In genomic region chr2:241926541-241927311, GRCh38 we compare ENCODE assay signal across 1 cellular context.
TF ChIP-seq lines count a peak whose summit lies in the region.

No MANE protein-coding gene starts in this region.

TF ChIP-seq in HepG2, 621 proteins besides CTCF, POLR2A, EP300 and RAD21 (continued from another document and continues in another):
- no peak for TF ChIP-seq ZNF550 (CRISPR knock-in tag; IDR thresholded peaks at IDR 0.05; ENCODE audit: borderline replicate concordance)
- no peak for TF ChIP-seq TARDBP (CRISPR knock-in tag; IDR thresholded peaks at IDR 0.05)
- no peak for TF ChIP-seq ZC3H13 (CRISPR knock-in tag; IDR thresholded peaks at IDR 0.05)
- TF ChIP-seq ZNF362 (CRISPR knock-in tag; IDR thresholded peaks at IDR 0.05; ENCODE audit: borderline replicate concordance) = no peak
- no peak for TF ChIP-seq GATAD1 (CRISPR knock-in tag; IDR thresholded peaks at IDR 0.05)
- no peak for TF ChIP-seq ZSCAN31 (CRISPR knock-in tag; IDR thresholded peaks at IDR 0.05; ENCODE audit: low read depth)
- TF ChIP-seq ARNT2 (CRISPR knock-in tag; IDR thresholded peaks at IDR 0.05; ENCODE audit: low read depth) = 0 out of 2 replicates have a peak, but pooled peaks have one; percentile 40
- TF ChIP-seq HNF1B (CRISPR knock-in tag; IDR thresholded peaks at IDR 0.05) = peak; percentile 81
- TF ChIP-seq ZNF652 (CRISPR knock-in tag; IDR thresholded peaks at IDR 0.05; ENCODE audit: borderline replicate concordance, low read depth) = no peak
- 0 out of 2 replicates have a peak, but pooled peaks have one; percentile 24 for TF ChIP-seq ZBED4 (CRISPR knock-in tag; IDR thresholded peaks at IDR 0.05; ENCODE audit: borderline replicate concordance)
- peak; percentile 51; the same call in 1 of the 2 replicates for TF ChIP-seq ZNF598 (CRISPR knock-in tag; IDR thresholded peaks at IDR 0.05; ENCODE audit: borderline replicate concordance)
- TF ChIP-seq HDAC1 (CRISPR knock-in tag; IDR thresholded peaks at IDR 0.05) = 0 out of 2 replicates have a peak, but pooled peaks have one; percentile 21
- no peak for TF ChIP-seq SMYD3 (CRISPR knock-in tag; IDR thresholded peaks at IDR 0.05)
- 0 out of 2 replicates have a peak, but pooled peaks have one; percentile 26 for TF ChIP-seq PHF8 (CRISPR knock-in tag; IDR thresholded peaks at IDR 0.05)
- no peak for TF ChIP-seq ZBTB7B (CRISPR knock-in tag; IDR thresholded peaks at IDR 0.05)
- no peak for TF ChIP-seq HNRNPUL1 (IDR thresholded peaks at IDR 0.05; ENCODE audit: low read depth, low read length)
- TF ChIP-seq ASH2L (IDR thresholded peaks at IDR 0.05; ENCODE audit: insufficient read length, low read depth, low read length) = peak; percentile 12
- TF ChIP-seq CCAR2 (optimal IDR thresholded peaks at IDR 0.05; ENCODE audit: low read depth, low read length) = no peak
- TF ChIP-seq ZNF883 (CRISPR knock-in tag; IDR thresholded peaks at IDR 0.05; ENCODE audit: not compliant biosample characterization) = peak; percentile 18
- no peak for TF ChIP-seq ZFY (CRISPR knock-in tag; IDR thresholded peaks at IDR 0.05)
- no peak for TF ChIP-seq ZNF790 (CRISPR knock-in tag; IDR thresholded peaks at IDR 0.05; ENCODE audit: borderline replicate concordance)
- no peak for TF ChIP-seq PHF20 (CRISPR knock-in tag; IDR thresholded peaks at IDR 0.05)
- TF ChIP-seq TAF15 (IDR thresholded peaks at IDR 0.05; ENCODE audit: low read depth, low read length, poor library complexity, severe bottlenecking) = no peak
- TF ChIP-seq ZNF770 (CRISPR knock-in tag; IDR thresholded peaks at IDR 0.05) = peak; percentile 28; the same call in 1 of the 2 replicates
- TF ChIP-seq CREB1 (IDR thresholded peaks at IDR 0.05) = no peak
- no peak for TF ChIP-seq CREB1 (CRISPR knock-in tag; IDR thresholded peaks at IDR 0.05)
- TF ChIP-seq ZNF205 (CRISPR knock-in tag; IDR thresholded peaks at IDR 0.05) = no peak
- TF ChIP-seq IKZF1 (IDR thresholded peaks at IDR 0.05) = no peak
- TF ChIP-seq ELF4 (CRISPR knock-in tag; IDR thresholded peaks at IDR 0.05; ENCODE audit: borderline replicate concordance) = no peak
- TF ChIP-seq MXD4 (CRISPR knock-in tag; IDR thresholded peaks at IDR 0.05) = peak; percentile 52; the same call in 1 of the 2 replicates
- TF ChIP-seq ZNF367 (CRISPR knock-in tag; IDR thresholded peaks at IDR 0.05; ENCODE audit: borderline replicate concordance) = no peak
- TF ChIP-seq ZNF468 (CRISPR knock-in tag; IDR thresholded peaks at IDR 0.05) = no peak
- TF ChIP-seq ATM (IDR thresholded peaks at IDR 0.05; ENCODE audit: borderline replicate concordance) = no peak
- peak; percentile 35; the same call in 1 of the 2 replicates for TF ChIP-seq HES4 (CRISPR knock-in tag; IDR thresholded peaks at IDR 0.05; ENCODE audit: borderline replicate concordance)
- TF ChIP-seq SMC3 (IDR thresholded peaks at IDR 0.05; ENCODE audit: low read length) = no peak
- peak; percentile 80 for TF ChIP-seq RARA (CRISPR knock-in tag; IDR thresholded peaks at IDR 0.05)
- 0 out of 2 replicates have a peak, but pooled peaks have one; percentile 12 for TF ChIP-seq NR2C2 (CRISPR knock-in tag; IDR thresholded peaks at IDR 0.05; ENCODE audit: borderline replicate concordance)
- 0 out of 2 replicates have a peak, but pooled peaks have one; percentile 22 for TF ChIP-seq AHDC1 (CRISPR knock-in tag; IDR thresholded peaks at IDR 0.05; ENCODE audit: borderline replicate concordance)
- no peak for TF ChIP-seq ZNF749 (CRISPR knock-in tag; IDR thresholded peaks at IDR 0.05; ENCODE audit: borderline replicate concordance)
- no peak for TF ChIP-seq ZSCAN5A (CRISPR knock-in tag; IDR thresholded peaks at IDR 0.05; ENCODE audit: borderline replicate concordance)
- no peak for TF ChIP-seq KLF12 (CRISPR knock-in tag; IDR thresholded peaks at IDR 0.05; ENCODE audit: borderline replicate concordance)
- TF ChIP-seq ZNF280D (CRISPR knock-in tag; IDR thresholded peaks at IDR 0.05) = no peak
- 0 out of 2 replicates have a peak, but pooled peaks have one; percentile 45 for TF ChIP-seq ZNF547 (CRISPR knock-in tag; IDR thresholded peaks at IDR 0.05)
- peak; percentile 82 for TF ChIP-seq ZNF263 (CRISPR knock-in tag; IDR thresholded peaks at IDR 0.05)
- no peak for TF ChIP-seq ZNF530 (CRISPR knock-in tag; IDR thresholded peaks at IDR 0.05; ENCODE audit: low read depth)
- peak; percentile 43; the same call in 1 of the 2 replicates for TF ChIP-seq RXRA (CRISPR knock-in tag; IDR thresholded peaks at IDR 0.05)
- 0 out of 2 replicates have a peak, but pooled peaks have one; percentile 27 for TF ChIP-seq ZNF572 (CRISPR knock-in tag; IDR thresholded peaks at IDR 0.05)
- peak; percentile 65; the same call in 1 of the 2 replicates for TF ChIP-seq ZNF607 (CRISPR knock-in tag; IDR thresholded peaks at IDR 0.05; ENCODE audit: borderline replicate concordance)
- TF ChIP-seq GPN1 (CRISPR knock-in tag; IDR thresholded peaks at IDR 0.05; ENCODE audit: borderline replicate concordance) = no peak
- TF ChIP-seq ZFX (CRISPR knock-in tag; IDR thresholded peaks at IDR 0.05; ENCODE audit: low read depth) = peak; percentile 59; the same call in 1 of the 2 replicates
